Comparison of ENCODE assay signal across 28 cellular contexts in the genomic region with DNA sequence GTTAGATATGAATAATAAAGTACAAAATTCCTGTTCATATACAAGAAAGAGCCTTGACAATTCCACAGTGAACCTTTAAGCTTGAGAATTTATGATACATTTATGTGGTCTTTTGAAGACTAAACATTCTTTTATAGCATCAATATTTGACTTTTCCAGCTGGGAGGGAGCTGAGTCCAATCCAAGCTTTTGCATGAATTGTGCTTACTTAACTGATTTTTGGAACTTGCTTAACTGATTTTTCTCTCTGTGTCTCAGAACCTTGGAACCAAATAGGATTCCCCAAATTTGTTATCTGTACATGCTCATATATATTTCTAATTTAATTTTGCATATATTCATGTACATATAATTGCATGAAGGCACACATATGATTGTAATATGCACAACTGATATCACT.
"Had no signal": no experiment of that assay in that cellular context is flagged by ENCODE, and none has a peak within 500 bp of the region (broad histone marks: within the 10 kb centered on the region; RNA-seq: fewer than 3 reads in every experiment).

No MANE protein-coding gene starts in this region.

- H3K36me3 ChIP-seq: colonic mucosa, esophagus muscularis mucosa, esophagus squamous epithelium, gastrocnemius medialis, gastroesophageal sphincter, heart left ventricle, heart right ventricle had no signal

- FAIRE-seq: colon, endometrium, endothelial cell of umbilical vein, frontal cortex had no signal

- DNase-seq: colonic mucosa; cortex of kidney; dermis blood vessel endothelial cell; dorsolateral prefrontal cortex; effector CD4-positive, alpha-beta T cell; effector CD8-positive, alpha-beta T cell; effector memory CD4-positive, alpha-beta T cell; effector memory CD8-positive, alpha-beta T cell; endodermal cell; erythroblast; esophagus squamous epithelium; foreskin fibroblast; foreskin keratinocyte; foreskin melanocyte; gastrocnemius medialis; glutamatergic neuron; head of caudate nucleus; heart left ventricle; heart right ventricle had no signal

- H3K4me3 ChIP-seq: colonic mucosa, coronary artery, dorsolateral prefrontal cortex, esophagus muscularis mucosa, esophagus squamous epithelium, gastrocnemius medialis, gastroesophageal sphincter, heart left ventricle, heart right ventricle had no signal

- H3K27ac ChIP-seq: colonic mucosa, coronary artery, dorsolateral prefrontal cortex, epithelial cell of prostate, esophagus muscularis mucosa, esophagus squamous epithelium, foreskin keratinocyte, gastrocnemius medialis, gastroesophageal sphincter, heart left ventricle, heart right ventricle had no signal

- H3K4me1 ChIP-seq: colonic mucosa, foreskin keratinocyte, gastrocnemius medialis, gastroesophageal sphincter had no signal

- H3K9me3 ChIP-seq: colonic mucosa, esophagus muscularis mucosa, esophagus squamous epithelium, gastrocnemius medialis, gastroesophageal sphincter, heart left ventricle, heart right ventricle had no signal

- ATAC-seq: effector memory CD8-positive, alpha-beta T cell; esophagus mucosa; foreskin keratinocyte; gastrocnemius medialis; gastroesophageal sphincter; heart left ventricle; heart right ventricle had no signal

- H3K27me3 ChIP-seq: colonic mucosa, esophagus muscularis mucosa, esophagus squamous epithelium, foreskin keratinocyte, gastrocnemius medialis, gastroesophageal sphincter, heart left ventricle, heart right ventricle had no signal
